ENCODE assay signal across 10 cellular contexts in genomic region chr7:20240080-20240926, GRCh38. TPM values are rescaled to one million over a fixed set of nuclear protein-coding genes. Genes with fewer than 3 reads are reported as not detected.
A peak's percentile ranks its signal among the peaks of the same experiment; 100 is the strongest.
DNase-seq lines count a peak whose midpoint lies in the region; ATAC-seq and TF ChIP-seq lines count a peak whose summit lies in the region.
"Had no signal": no experiment of that assay in that cellular context is flagged by ENCODE, and none has a peak within 500 bp of the region (broad histone marks: within the 10 kb centered on the region; RNA-seq: fewer than 3 reads in every experiment).

No MANE protein-coding gene starts in this region.

- no peak overlapping the region for H3K4me3 ChIP-seq in PC-3 (ENCODE audit: low read length)
- H3K4me3 ChIP-seq: HAP-1 had no signal

- H3K27me3 ChIP-seq in PC-3 (ENCODE audit: low read length), result no peaks in the 10 kb centered on the region
- H3K27me3 ChIP-seq: neutrophil had no signal

- ATAC-seq in natural killer cell treated with Interleukin-12 subunit alpha and Interleukin-12 subunit beta and Interleukin-15 and Interleukin-18, amount 100 ng/mL, for 72 hours, result peak; percentile 64 to 82
- no peak for ATAC-seq in natural killer cell
- peak; percentile 53 for ATAC-seq in HG02852 (IDR thresholded peaks at IDR 0.05; ENCODE audit: unreplicated experiment)
- no peak for ATAC-seq in PC-3
- ATAC-seq in esophagus mucosa, result no peak
- no peak for ATAC-seq in HG03139 (IDR thresholded peaks at IDR 0.05; ENCODE audit: unreplicated experiment)

- H3K9me2 ChIP-seq in PC-3 (replicated peaks; ENCODE audit: low read length), result no peaks in the 10 kb centered on the region

- no peaks in the 10 kb centered on the region for H3K36me3 ChIP-seq in PC-3 (ENCODE audit: low read depth, low read length)
- H3K36me3 ChIP-seq: HAP-1, neutrophil had no signal

- no peaks in the 10 kb centered on the region for H3K9me3 ChIP-seq in PC-3 (ENCODE audit: low read length)
- H3K9me3 ChIP-seq: HAP-1, neutrophil had no signal

- H3K4me1 ChIP-seq in PC-3 (ENCODE audit: insufficient read depth, low read length), result peaks cover 43% of the 10 kb centered on the region

- H2AFZ ChIP-seq in PC-3 (ENCODE audit: low read length), result no peak overlapping the region

- POLR2A ChIA-PET in PC-3 (lab: Charles Lee; ENCODE audit: unreplicated experiment), result no interaction called here

- peak overlapping the region; percentile 46 for H3K4me2 ChIP-seq in PC-3 (ENCODE audit: low read length)

- H3K9me3 Mint-ChIP-seq in natural killer cell treated with Interleukin-12 subunit alpha and Interleukin-12 subunit beta and Interleukin-15 and Interleukin-18, amount 100 ng/mL, for 72 hours, result peaks cover 4% of the 10 kb centered on the region
- H3K9me3 Mint-ChIP-seq in natural killer cell, result peaks cover 2 to 3% of the 10 kb centered on the region in 2 donors

- H4K20me1 ChIP-seq in PC-3 (ENCODE audit: low read length), result no peaks in the 10 kb centered on the region

- no peak for TF ChIP-seq CTCF in natural killer cell (IDR thresholded peaks at IDR 0.05)
- no peak for TF ChIP-seq CTCF in PC-3 (conservative IDR thresholded peaks at IDR 0.05; ENCODE audit: low read depth, low read length)

- H3K79me2 ChIP-seq in PC-3 (ENCODE audit: low read length), result no peaks in the 10 kb centered on the region

- no peaks in the 10 kb centered on the region for H3K27me3 Mint-ChIP-seq in natural killer cell treated with Interleukin-12 subunit alpha and Interleukin-12 subunit beta and Interleukin-15 and Interleukin-18, amount 100 ng/mL, for 72 hours
- no peaks in the 10 kb centered on the region for H3K27me3 Mint-ChIP-seq in natural killer cell (ENCODE audit: low read depth in 2 of 2)

- peaks cover 4% of the 10 kb centered on the region for H3K36me3 Mint-ChIP-seq in natural killer cell treated with Interleukin-12 subunit alpha and Interleukin-12 subunit beta and Interleukin-15 and Interleukin-18, amount 100 ng/mL, for 72 hours
- no peaks in the 10 kb centered on the region for H3K36me3 Mint-ChIP-seq in natural killer cell

- peak overlapping the region; percentile 76 for H3K27ac ChIP-seq in PC-3 (ENCODE audit: low read length)
- H3K27ac ChIP-seq: neutrophil had no signal

- H3K4me3 Mint-ChIP-seq in natural killer cell treated with Interleukin-12 subunit alpha and Interleukin-12 subunit beta and Interleukin-15 and Interleukin-18, amount 100 ng/mL, for 72 hours, result peak overlapping the region; percentile 65
- no peak overlapping the region for H3K4me3 Mint-ChIP-seq in natural killer cell

- peaks cover 12 to 28% of the 10 kb centered on the region in 2 donors for H3K4me1 Mint-ChIP-seq in natural killer cell treated with Interleukin-12 subunit alpha and Interleukin-12 subunit beta and Interleukin-15 and Interleukin-18, amount 100 ng/mL, for 72 hours (ENCODE audit: low read depth in 2 of 2)
- no peaks in the 10 kb centered on the region for H3K4me1 Mint-ChIP-seq in natural killer cell

- no peaks in the 10 kb centered on the region for H3F3A ChIP-seq in PC-3 (ENCODE audit: low read length, unreplicated experiment)

- BruUV-seq in PC-3 (replicated peaks; lab: Mats Ljungman, UMichigan), result no TSS peak

- CTCF ChIA-PET in PC-3 (lab: Charles Lee), result no interaction called here

- intact Hi-C loops in natural killer cell (cut with micrococcal nuclease), result no loop called here
- intact Hi-C loops in PC-3 (cut with micrococcal nuclease), result loop anchor here (2.0 to 5.0 kb wide), 2 partner anchors 60 to 283 kb away; no protein-coding TSS in a partner anchor

- peak overlapping the region; percentile 3; the same call in 1 of the 2 replicates for H3K9ac ChIP-seq in PC-3 (ENCODE audit: low read length)

- H3K27ac Mint-ChIP-seq in natural killer cell treated with Interleukin-12 subunit alpha and Interleukin-12 subunit beta and Interleukin-15 and Interleukin-18, amount 100 ng/mL, for 72 hours, result peak overlapping the region; percentile 28 to 77
- H3K27ac Mint-ChIP-seq in natural killer cell, result no peak overlapping the region

- no peak for DNase-seq in natural killer cell treated with Interleukin-12 subunit alpha and Interleukin-12 subunit beta and Interleukin-15 and Interleukin-18, amount 100 ng/mL, for 72 hours (ENCODE audit: low spot score)
- DNase-seq in natural killer cell (no peak), PC-3 (no peak), DMS53 (lab: John Stamatoyannopoulos, UW) (no peak), SIG-M5 (lab: John Stamatoyannopoulos, UW) (no peak)

RNA-seq across cellular contexts. Expression of gene MACC1, which starts 23.1 kb away (rescaled TPM):
- total RNA-seq in natural killer cell treated with Interleukin-12 subunit alpha and Interleukin-12 subunit beta and Interleukin-15 and Interleukin-18, amount 100 ng/mL, for 72 hours, result 1 to 10 TPM; 2.6 to 5.5 TPM
- total RNA-seq in natural killer cell (under 1 TPM; 0.09 to 0.45 (median 0.26) TPM), PC-3 (2014; rRNA removed) (7.9 and 12.0 TPM in 2 replicates), esophagus mucosa (22.3 TPM)

Comparison
In these comparisons a context has a peak if more than half of its experiments do, and no peak if none do; other contexts are left out.
1. ATAC-seq: peak in natural killer cell treated with Interleukin-12 subunit alpha and Interleukin-12 subunit beta and Interleukin-15 and Interleukin-18, amount 100 ng/mL, for 72 hours (2 of 2) and HG02852 (single experiment); none in natural killer cell (0 of 3), PC-3 (single experiment), esophagus mucosa (single experiment) and HG03139 (single experiment).
2. H3K27ac Mint-ChIP-seq: peak in natural killer cell treated with Interleukin-12 subunit alpha and Interleukin-12 subunit beta and Interleukin-15 and Interleukin-18, amount 100 ng/mL, for 72 hours (2 of 2); none in natural killer cell (0 of 2).